12 cellular contexts compared by ENCODE assay signal in genomic region chr14:92655372-92655771, GRCh38.
DNase-seq lines count a peak whose midpoint lies in the region; ATAC-seq and TF ChIP-seq lines count a peak whose summit lies in the region.
"Had no signal": no experiment of that assay in that cellular context is flagged by ENCODE, and none has a peak within 500 bp of the region (broad histone marks: within the 10 kb centered on the region; RNA-seq: fewer than 3 reads in every experiment).

No MANE protein-coding gene starts in this region.

- H3K4me1 Mint-ChIP-seq in IgD-negative memory B cell, result peaks cover 45 to 67% (median 58%) of the 10 kb centered on the region in 3 donors
- peaks cover 5% of the 10 kb centered on the region for H3K4me1 Mint-ChIP-seq in endothelial cell (ENCODE audit: unreplicated experiment)
- H3K4me1 Mint-ChIP-seq in stimulated activated naive B cell treated with anti-CD40 and anti-IgM and Interleukin-4, amounts not matched to agents 10 μg/mL and 1 μg/mL and 100 μg/mL, for 72 hours, result peaks cover 62 to 92% of the 10 kb centered on the region in 2 donors

- H3K9me2 ChIP-seq in SK-N-SH, result no peaks in the 10 kb centered on the region

- H2AFZ ChIP-seq in SK-N-SH (ENCODE audit: low read depth), result no peak overlapping the region

- CTCF ChIA-PET in SK-N-SH (lab: Yijun Ruan, JAX), result interaction anchor here (1.6 kb wide), 1 partner anchor 19 kb away, joined by 3 read pairs; no protein-coding TSS in a partner anchor

- H3K9me3 ChIP-seq in SK-N-SH, result no peaks in the 10 kb centered on the region
- H3K9me3 ChIP-seq: right lobe of liver had no signal

- no peak overlapping the region for H3K27ac ChIP-seq in SK-N-SH (ENCODE audit: low read depth in 2 of 2, low read length in 1 of 2)
- no peak overlapping the region for H3K27ac ChIP-seq in dorsolateral prefrontal cortex
- H3K27ac ChIP-seq: SK-N-MC had no signal

- TF ChIP-seq EP300 in SK-N-SH (IDR thresholded peaks at IDR 0.05; ENCODE audit: borderline replicate concordance in 1 of 2, low read depth in 1 of 2, low read length in 1 of 2), result no peak

- DNase-seq in SK-N-SH (no peak), endothelial cell (ENCODE audit: low spot score) (no peak), dorsolateral prefrontal cortex (no peak)
- no peak for DNase-seq in stimulated activated naive B cell treated with anti-CD40 and anti-IgM and Interleukin-4, amounts not matched to agents 10 μg/mL and 1 μg/mL and 100 μg/mL, for 72 hours
- DNase-seq: 8988T had no signal

- intact Hi-C loops in dorsolateral prefrontal cortex (cut with DNase I), result no loop called here

- H3K36me3 ChIP-seq in SK-N-SH (replicated peaks in 1 of 2; ENCODE audit: control insufficient read depth in 1 of 2, insufficient read depth in 2 of 2, low read length in 1 of 2), result peaks cover 11 to 16% of the 10 kb centered on the region in 2 experiments

- no peak overlapping the region for H3K9ac ChIP-seq in SK-N-SH

- H3K9me3 Mint-ChIP-seq in IgD-negative memory B cell (no peaks in the 10 kb centered on the region), endothelial cell (ENCODE audit: unreplicated experiment) (no peaks in the 10 kb centered on the region)
- H3K9me3 Mint-ChIP-seq in stimulated activated naive B cell treated with anti-CD40 and anti-IgM and Interleukin-4, amounts not matched to agents 10 μg/mL and 1 μg/mL and 100 μg/mL, for 72 hours, result no peaks in the 10 kb centered on the region

- H4K20me1 ChIP-seq in SK-N-SH (ENCODE audit: insufficient read depth), result no peaks in the 10 kb centered on the region

- no peak overlapping the region for H3K4me2 ChIP-seq in SK-N-SH

- H3K27me3 ChIP-seq in SK-N-SH (ENCODE audit: insufficient read depth) (no peaks in the 10 kb centered on the region), dorsolateral prefrontal cortex (no peaks in the 10 kb centered on the region)
- H3K27me3 ChIP-seq: right lobe of liver had no signal

- H3K36me3 Mint-ChIP-seq in IgD-negative memory B cell (peaks cover 9% of the 10 kb centered on the region), endothelial cell (ENCODE audit: low read depth, unreplicated experiment) (peaks cover 40% of the 10 kb centered on the region)
- peaks cover 52 to 76% of the 10 kb centered on the region in 2 donors for H3K36me3 Mint-ChIP-seq in stimulated activated naive B cell treated with anti-CD40 and anti-IgM and Interleukin-4, amounts not matched to agents 10 μg/mL and 1 μg/mL and 100 μg/mL, for 72 hours

- H3K4me3 Mint-ChIP-seq in IgD-negative memory B cell (peak overlapping the region; percentile 18 to 99 (median 80)), endothelial cell (ENCODE audit: unreplicated experiment) (peak overlapping the region; percentile 28)
- H3K4me3 Mint-ChIP-seq in stimulated activated naive B cell treated with anti-CD40 and anti-IgM and Interleukin-4, amounts not matched to agents 10 μg/mL and 1 μg/mL and 100 μg/mL, for 72 hours, result peak overlapping the region; percentile 70 to 85

- WGBS in SK-N-SH (ENCODE audit: low lambda C conversion rate), result 76% methylated on average over 3 of the region's 5 CpGs

- ATAC-seq in SK-N-SH treated with all-trans-retinoic acid at 6 μM for 48 hours (peak; percentile 32; the same call in 2 of the 3 replicates), GM18505 (IDR thresholded peaks at IDR 0.05; ENCODE audit: unreplicated experiment) (no peak), HG02623 (IDR thresholded peaks at IDR 0.05; ENCODE audit: unreplicated experiment) (no peak)
- no peak for ATAC-seq in stimulated activated naive B cell treated with anti-CD40 and anti-IgM and Interleukin-4, amounts not matched to agents 10 μg/mL and 1 μg/mL and 100 μg/mL, for 72 hours (replicated peaks)
- ATAC-seq: activated CD4-positive, CD25-positive, alpha-beta regulatory T cell treated with anti-CD3 and anti-CD28 coated beads, Interleukin-2, amount 50 U/mL, for 24 hours had no signal

- no peaks in the 10 kb centered on the region for H3F3A ChIP-seq in SK-N-SH (replicated peaks; ENCODE audit: insufficient read depth)

- TF ChIP-seq CTCF in SK-N-SH (IDR thresholded peaks at IDR 0.05) (no peak), endothelial cell (IDR thresholded peaks at IDR 0.05; ENCODE audit: unreplicated experiment) (no peak), dorsolateral prefrontal cortex (IDR thresholded peaks at IDR 0.05 in 54 of 56, conservative IDR thresholded peaks at IDR 0.05 in 2 of 56; ENCODE audit: low read depth in 1 of 56, partially characterized antibody in 56 of 56) (no peak)

- no peaks in the 10 kb centered on the region for H3K79me2 ChIP-seq in SK-N-SH (ENCODE audit: insufficient read depth)

- H3K27me3 Mint-ChIP-seq in IgD-negative memory B cell, result peaks cover 2% of the 10 kb centered on the region
- peaks cover 10% of the 10 kb centered on the region for H3K27me3 Mint-ChIP-seq in endothelial cell (ENCODE audit: unreplicated experiment)
- H3K27me3 Mint-ChIP-seq in stimulated activated naive B cell treated with anti-CD40 and anti-IgM and Interleukin-4, amounts not matched to agents 10 μg/mL and 1 μg/mL and 100 μg/mL, for 72 hours, result no peaks in the 10 kb centered on the region

- POLR2A ChIA-PET in SK-N-SH (lab: Yijun Ruan, JAX), result no interaction called here

- TF ChIP-seq POLR2A in GM18505 (IDR thresholded peaks at IDR 0.05; ENCODE audit: borderline replicate concordance, extremely low read depth, insufficient read depth, insufficient read length), result no peak

- peaks cover 0 to 2% of the 10 kb centered on the region in 2 experiments; a peak in 1 of 4 replicates for H3K4me1 ChIP-seq in SK-N-SH (ENCODE audit: control insufficient read depth in 1 of 2, insufficient read depth in 2 of 2, low read depth in 1 of 2, low read length in 1 of 2)
- H3K4me1 ChIP-seq: right lobe of liver had no signal

- H3K4me3 ChIP-seq in SK-N-SH (ENCODE audit: low read depth in 2 of 2, low read length in 1 of 2), result no peak overlapping the region
- peak overlapping the region in 5 of 59 donors; percentile 27 to 56 (median 36) for H3K4me3 ChIP-seq in dorsolateral prefrontal cortex
- H3K4me3 ChIP-seq: SK-N-MC had no signal

- peak overlapping the region; percentile 36 to 95 (median 87) for H3K27ac Mint-ChIP-seq in IgD-negative memory B cell
- H3K27ac Mint-ChIP-seq in endothelial cell (ENCODE audit: unreplicated experiment), result peak overlapping the region; percentile 41
- peak overlapping the region; percentile 74 for H3K27ac Mint-ChIP-seq in stimulated activated naive B cell treated with anti-CD40 and anti-IgM and Interleukin-4, amounts not matched to agents 10 μg/mL and 1 μg/mL and 100 μg/mL, for 72 hours

- no peak for TF ChIP-seq RAD21 in SK-N-SH (IDR thresholded peaks at IDR 0.05; ENCODE audit: low read length)

TF ChIP-seq in SK-N-SH treated with all-trans-retinoic acid at 6 μM for 48 hours, 23 proteins besides CTCF, POLR2A, EP300 and RAD21 (continues in another document):
- TF ChIP-seq POU6F1 (CRISPR knock-in tag; IDR thresholded peaks at IDR 0.05; ENCODE audit: borderline replicate concordance, low read depth), result no peak
- no peak for TF ChIP-seq OSR1 (CRISPR knock-in tag; IDR thresholded peaks at IDR 0.05)

TF ChIP-seq in SK-N-SH, 30 proteins besides CTCF, POLR2A, EP300 and RAD21:
- no peak for TF ChIP-seq MEF2A (IDR thresholded peaks at IDR 0.05; ENCODE audit: borderline replicate concordance, low read depth)

Comparison
In these comparisons a context has a peak if more than half of its experiments do, and no peak if none do; other contexts are left out.
1. H3K4me3 Mint-ChIP-seq: peak in every context shown above with its lines; median percentile 80 in IgD-negative memory B cell; 78 in stimulated activated naive B cell treated with anti-CD40 and anti-IgM and Interleukin-4, amounts not matched to agents 10 μg/mL and 1 μg/mL and 100 μg/mL, for 72 hours; 28 in endothelial cell.